Comparison of ENCODE assay signal across 8 cellular contexts in genomic region chr2:149598014-149598395, GRCh38. TPM values are rescaled to one million over a fixed set of nuclear protein-coding genes. Genes with fewer than 3 reads are reported as not detected.
DNase-seq lines count a peak whose midpoint lies in the region; ATAC-seq, FAIRE-seq and TF ChIP-seq lines count a peak whose summit lies in the region.

No MANE protein-coding gene starts in this region.

- peak overlapping the region; percentile 17; the same call in 2 of the 3 replicates for H3K4me3 ChIP-seq in A549
- H3K4me3 ChIP-seq in keratinocyte (ENCODE audit: control insufficient read depth in 2 of 3, extremely low read depth in 1 of 3, insufficient read depth in 2 of 3, low read depth in 1 of 3, low read length in 3 of 3), result no peak overlapping the region

- TF ChIP-seq CTCF in A549 (IDR thresholded peaks at IDR 0.05) (no peak), keratinocyte (optimal IDR thresholded peaks at IDR 0.05 in 1 of 3, IDR thresholded peaks at IDR 0.05 in 1 of 3, conservative IDR thresholded peaks at IDR 0.05 in 1 of 3; ENCODE audit: extremely low read depth in 1 of 3, insufficient read depth in 2 of 3, low read length in 3 of 3) (no peak)

- peaks cover 13% of the 10 kb centered on the region for H3K4me1 Mint-ChIP-seq in T-helper 17 cell

- TF ChIP-seq EP300 in A549 (IDR thresholded peaks at IDR 0.05), result no peak

- CTCF ChIA-PET in A549 (lab: Yijun Ruan, JAX), result interaction anchor here (0.6 to 11.8 kb wide), 24 partner anchors 9 to 1641 kb away, joined by 3 to 96 read pairs (median 3); no protein-coding TSS in a partner anchor

- H3K36me3 Mint-ChIP-seq in T-helper 17 cell (ENCODE audit: low read depth), result peaks cover 2% of the 10 kb centered on the region

- ATAC-seq in A549, result peak; percentile 75 to 78
- peak; percentile 22 for ATAC-seq in GM21528 (IDR thresholded peaks at IDR 0.05; ENCODE audit: low FRiP score, unreplicated experiment)
- ATAC-seq in T-helper 17 cell, result peak; percentile 14
- no peak for ATAC-seq in GM19467 (IDR thresholded peaks at IDR 0.05; ENCODE audit: unreplicated experiment)

- peak overlapping the region; percentile 27 for H2AFZ ChIP-seq in keratinocyte (ENCODE audit: control insufficient read depth, low read length)

- H3K4me2 ChIP-seq in A549 (peak overlapping the region; percentile 77), keratinocyte (ENCODE audit: control insufficient read depth, extremely low read depth, insufficient read depth, low read depth, low read length) (peak overlapping the region; percentile 49)

- no peaks in the 10 kb centered on the region for H3K79me2 ChIP-seq in keratinocyte (ENCODE audit: control insufficient read depth, insufficient read depth, low read length)

- H3K27ac ChIP-seq in A549 (peak overlapping the region; percentile 59 to 68), keratinocyte (ENCODE audit: control insufficient read depth, insufficient read depth, low read length) (peak overlapping the region; percentile 33)

- 33% methylated on average over 5 of the region's 9 CpGs for WGBS in A549 (ENCODE audit: missing lambda C conversion rate)

- H4K20me1 ChIP-seq in keratinocyte (ENCODE audit: control insufficient read depth, extremely low read depth, insufficient read depth, low read length), result no peaks in the 10 kb centered on the region

- no peaks in the 10 kb centered on the region for H3K27me3 ChIP-seq in keratinocyte (ENCODE audit: control insufficient read depth, extremely low read depth, insufficient read depth, low read length)

- H3K9ac ChIP-seq in keratinocyte (ENCODE audit: control insufficient read depth, extremely low read depth, insufficient read depth, low read length), result no peak overlapping the region

- dilution Hi-C loops in keratinocyte (cut with MboI; ENCODE audit: extremely low pct_ligation_motif_present, low sequenced_read_pairs), result no loop called here

- TF ChIP-seq RAD21 in A549 (conservative IDR thresholded peaks at IDR 0.05 in 1 of 2, IDR thresholded peaks at IDR 0.05 in 1 of 2), result no peak

- TF ChIP-seq POLR2A in A549 (IDR thresholded peaks at IDR 0.05; ENCODE audit: low read length), result no peak

- peak overlapping the region; percentile 25 for H3K4me3 Mint-ChIP-seq in T-helper 17 cell

- peaks cover 41% of the 10 kb centered on the region for H3K4me1 ChIP-seq in A549
- peaks cover 22% of the 10 kb centered on the region for H3K4me1 ChIP-seq in keratinocyte (ENCODE audit: control insufficient read depth, extremely low read depth, insufficient read depth, low read length)

- H3K9me3 ChIP-seq in A549 (peaks cover 18% of the 10 kb centered on the region), T-helper 17 cell (ENCODE audit: control insufficient read depth, low read length, poor library complexity, severe bottlenecking) (no peaks in the 10 kb centered on the region), keratinocyte (ENCODE audit: control insufficient read depth, low read depth, low read length) (no peaks in the 10 kb centered on the region)

- H3K27ac Mint-ChIP-seq in T-helper 17 cell, result no peak overlapping the region

- no peak for FAIRE-seq in A549 (lab: Jason Lieb, UNC)
- no peak for FAIRE-seq in keratinocyte (lab: Jason Lieb, UNC)
- FAIRE-seq in frontal cortex (lab: Jason Lieb, UNC), result no peak

- H3K9me1 ChIP-seq in keratinocyte (ENCODE audit: control insufficient read depth, extremely low read depth, insufficient read depth, low read length), result no peaks in the 10 kb centered on the region

- peaks cover 33% of the 10 kb centered on the region for H3K27me3 Mint-ChIP-seq in T-helper 17 cell

- POLR2A ChIA-PET in A549 (lab: Yijun Ruan, JAX), result no interaction called here

- DNase-seq in A549 (ENCODE audit: low read depth in 1 of 2, low spot score in 1 of 2) (peak in 1 of 2 experiments; percentile 18), T-helper 17 cell (no peak), keratinocyte (ENCODE audit: low read depth, low spot score) (no peak), NCI-H1048 (lab: John Stamatoyannopoulos, UW) (no peak), frontal cortex (ENCODE audit: low spot score in 2 of 2) (no peak), dedifferentiated amniotic fluid mesenchymal stem cell (ENCODE audit: extremely low spot score) (no peak)

- H3K36me3 ChIP-seq in keratinocyte (ENCODE audit: control insufficient read depth in 2 of 2, extremely low read depth in 1 of 2, insufficient read depth in 2 of 2, low read length in 2 of 2), result no peaks in the 10 kb centered on the region

TF ChIP-seq in A549, 52 proteins besides CTCF, POLR2A, EP300 and RAD21:
- no peak for TF ChIP-seq TP53 (CRISPR knock-in tag; IDR thresholded peaks at IDR 0.05)
- TF ChIP-seq MAFK (IDR thresholded peaks at IDR 0.05; ENCODE audit: partially characterized antibody), result peak; percentile 45
TF ChIP-seq in A549: peak in this region for 1.

RNA-seq across cellular contexts. Expression of gene MMADHC, which starts 10.4 kb away (rescaled TPM):
- polyA plus RNA-seq in A549 (2011; rRNA removed), result 140 and 180 TPM in 2 replicates
- 39.7 and 40.3 TPM in 2 replicates for polyA plus RNA-seq in A549 (2012; cell fraction: cytosol; rRNA removed)
- 13.1 and 20.4 TPM in 2 replicates for polyA plus RNA-seq in A549 (2012; cell fraction: nucleus; rRNA removed)
- 103 to 107 TPM (median 106 TPM) in 3 replicates for polyA plus RNA-seq in A549 (2017; fragmentation: RNase III; extraction: RNeasy Plus Mini Kit Qiagen cat#74134 plus additional on column Dnase treatment)
- polyA minus RNA-seq in A549 (2011; rRNA and poly(A)+ RNA removed), result 59.2 and 62.3 TPM in 2 replicates
- 10 to 100 TPM; 61.7 to 66.9 TPM for total RNA-seq in T-helper 17 cell
- 93.8 to 140 TPM (median 99.7 TPM) in 3 replicates for polyA plus RNA-seq in keratinocyte
- polyA plus RNA-seq in keratinocyte (2011; ENCODE audit: low read depth), result 68.1 TPM
- 83.2 and 134 TPM in 2 replicates for polyA plus RNA-seq in keratinocyte (2011; cell fraction: cytosol; rRNA removed)
- polyA plus RNA-seq in keratinocyte (2011; cell fraction: nucleus; rRNA removed), result 42.3 and 66.3 TPM in 2 replicates
- 100 and 156 TPM in 2 replicates for polyA plus RNA-seq in keratinocyte (2012; ENCODE audit: low replicate concordance)
- 21.5 to 118 TPM (median 82.3 TPM) in 3 replicates for polyA minus RNA-seq in keratinocyte
- polyA minus RNA-seq in keratinocyte (2011; cell fraction: cytosol; rRNA and poly(A)+ RNA removed), result 80.8 TPM
- 20.9 and 34.6 TPM in 2 replicates for polyA minus RNA-seq in keratinocyte (2011; cell fraction: nucleus; rRNA and poly(A)+ RNA removed)
- total RNA-seq in frontal cortex, result 147 TPM
